ENCODE assay signal across 18 cellular contexts in genomic region chr19:13086341-13086740, GRCh38. TPM values are rescaled to one million over a fixed set of nuclear protein-coding genes. Genes with fewer than 3 reads are reported as not detected.
DNase-seq lines count a peak whose midpoint lies in the region; ATAC-seq and TF ChIP-seq lines count a peak whose summit lies in the region.
"Had no signal": no experiment of that assay in that cellular context is flagged by ENCODE, and none has a peak within 500 bp of the region (broad histone marks: within the 10 kb centered on the region; RNA-seq: fewer than 3 reads in every experiment).

No MANE protein-coding gene starts in this region.

- TF ChIP-seq CTCF in left ventricle myocardium inferior (IDR thresholded peaks at IDR 0.05; ENCODE audit: borderline replicate concordance) (no peak), vagina (IDR thresholded peaks at IDR 0.05) (no peak), MM.1S (IDR thresholded peaks at IDR 0.05; ENCODE audit: low read length) (no peak)

- H4K20me1 ChIP-seq in MM.1S (ENCODE audit: insufficient read depth, low read length) = no peaks in the 10 kb centered on the region

- intact Hi-C loops in left ventricle myocardium inferior (cut with micrococcal nuclease) = no loop called here
- intact Hi-C loops in left ventricle myocardium superior (cut with micrococcal nuclease) = loop anchor here (5.0 kb wide), 1 partner anchor 104 kb away; no protein-coding TSS in a partner anchor
- intact Hi-C loops in vagina (cut with DNase I) = no loop called here

- H3K79me2 ChIP-seq in MM.1S (ENCODE audit: low read length) = no peaks in the 10 kb centered on the region

- no peak overlapping the region for H3K4me3 ChIP-seq in left ventricle myocardium inferior
- H3K4me3 ChIP-seq in vagina = no peak overlapping the region
- no peak overlapping the region for H3K4me3 ChIP-seq in MM.1S (ENCODE audit: low read length)
- H3K4me3 ChIP-seq: BLaER1 treated with 17β-estradiol and CSF1 and Interleukin-3, amounts not matched to agents 10 nM and 100 nM; Peyer's patch had no signal

- H3K27ac ChIP-seq in left ventricle myocardium inferior (replicated peaks) (peak overlapping the region; percentile 63), cingulate gyrus (ENCODE audit: low read depth, low read length) (peak overlapping the region; percentile 74), vagina (peak overlapping the region; percentile 17), MM.1S (ENCODE audit: low read length) (no peak overlapping the region)
- H3K27ac ChIP-seq: BLaER1 treated with 17β-estradiol and CSF1 and Interleukin-3, amounts not matched to agents 10 nM and 100 nM; Peyer's patch had no signal

- H3K9ac ChIP-seq in MM.1S (ENCODE audit: low read length) = no peak overlapping the region
- H3K9ac ChIP-seq: BLaER1 treated with 17β-estradiol and CSF1 and Interleukin-3, amounts not matched to agents 10 nM and 100 nM had no signal

- H3K9me3 ChIP-seq in left ventricle myocardium inferior (replicated peaks) = no peaks in the 10 kb centered on the region
- H3K9me3 ChIP-seq in vagina = no peaks in the 10 kb centered on the region
- H3K9me3 ChIP-seq in MM.1S (replicated peaks; ENCODE audit: insufficient read depth, low read length) = no peaks in the 10 kb centered on the region
- H3K9me3 ChIP-seq: BLaER1 treated with 17β-estradiol and CSF1 and Interleukin-3, amounts not matched to agents 10 nM and 100 nM; Peyer's patch had no signal

- H3K36me3 ChIP-seq in left ventricle myocardium inferior = peaks cover 33% of the 10 kb centered on the region
- peaks cover 0 to 33% of the 10 kb centered on the region in 2 donors for H3K36me3 ChIP-seq in vagina
- no peaks in the 10 kb centered on the region for H3K36me3 ChIP-seq in MM.1S (replicated peaks; ENCODE audit: insufficient read depth, low read length)

- ATAC-seq in left ventricle myocardium superior = no peak
- no peak for ATAC-seq in HG03342 (IDR thresholded peaks at IDR 0.05; ENCODE audit: unreplicated experiment)

- H3K27me3 ChIP-seq in left ventricle myocardium inferior (ENCODE audit: low read depth) = no peaks in the 10 kb centered on the region
- H3K27me3 ChIP-seq in vagina = no peaks in the 10 kb centered on the region
- H3K27me3 ChIP-seq in MM.1S (replicated peaks; ENCODE audit: insufficient read depth, low read length) = no peaks in the 10 kb centered on the region; the same call in 1 of the 2 replicates
- H3K27me3 ChIP-seq: BLaER1 treated with 17β-estradiol and CSF1 and Interleukin-3, amounts not matched to agents 10 nM and 100 nM; Peyer's patch had no signal

- no peaks in the 10 kb centered on the region for H3K9me2 ChIP-seq in MM.1S (replicated peaks; ENCODE audit: insufficient read depth, low read length)

- peaks cover 73% of the 10 kb centered on the region for H3K4me1 ChIP-seq in left ventricle myocardium inferior
- peaks cover 51% of the 10 kb centered on the region for H3K4me1 ChIP-seq in vagina
- H3K4me1 ChIP-seq in MM.1S (ENCODE audit: low read length) = peaks cover 7% of the 10 kb centered on the region

- no peak overlapping the region for H3K4me2 ChIP-seq in MM.1S (ENCODE audit: low read depth, low read length)

- no peaks in the 10 kb centered on the region for H3F3A ChIP-seq in MM.1S (ENCODE audit: insufficient read depth, low read length)

- DNase-seq in left ventricle myocardium inferior = no peak
- no peak for DNase-seq in left ventricle myocardium superior
- peak; percentile 67 for DNase-seq in pons (ENCODE audit: low spot score)
- DNase-seq in vagina (ENCODE audit: extremely low spot score in 2 of 2) = no peak
- DNase-seq in MM.1S = no peak
- no peak for DNase-seq in iPS-NIHi11 (ENCODE audit: low spot score)
- DNase-seq: EL, H7, IMR-90, Kasumi-1, NCI-H1417 treated with DMSO at 0.1 percent for 48 hours, NCI-H2081, Peyer's patch, SHP77 treated with DMSO at 0.1 percent for 48 hours had no signal

- no peak overlapping the region for H2AFZ ChIP-seq in MM.1S (ENCODE audit: low read length)

- TF ChIP-seq POLR2A in vagina (IDR thresholded peaks at IDR 0.05) = no peak

RNA-seq across cellular contexts. Expression of gene LYL1, which starts 16.3 kb away (rescaled TPM):
- total RNA-seq in left ventricle myocardium inferior (6.3 TPM), left ventricle myocardium superior (8.8 TPM), vagina (11.5 TPM)
- total RNA-seq: A172 had no signal

RNA-seq across cellular contexts. Expression of gene TRMT1, which starts 30.2 kb away (rescaled TPM):
- total RNA-seq in left ventricle myocardium inferior = 19.6 TPM
- 22.4 TPM for total RNA-seq in left ventricle myocardium superior
- 28.0 TPM for total RNA-seq in vagina

RNA-seq across cellular contexts. Expression of gene NACC1, which starts 31.7 kb away (rescaled TPM):
- total RNA-seq in left ventricle myocardium inferior (35.4 TPM), left ventricle myocardium superior (50.0 TPM), vagina (22.6 TPM)
